Comparison of ENCODE assay signal across 10 cellular contexts in genomic region chr3:126524429-126524988, GRCh38. TPM values are rescaled to one million over a fixed set of nuclear protein-coding genes. Genes with fewer than 3 reads are reported as not detected.
A peak's percentile ranks its signal among the peaks of the same experiment; 100 is the strongest.
DNase-seq lines count a peak whose midpoint lies in the region; ATAC-seq, FAIRE-seq and TF ChIP-seq lines count a peak whose summit lies in the region.
"Had no signal": no experiment of that assay in that cellular context is flagged by ENCODE, and none has a peak within 500 bp of the region (broad histone marks: within the 10 kb centered on the region; RNA-seq: fewer than 3 reads in every experiment).

No MANE protein-coding gene starts in this region.

- H2AFZ ChIP-seq in astrocyte (ENCODE audit: low read depth, low read length), result no peak overlapping the region

- H3K36me3 ChIP-seq in astrocyte (ENCODE audit: insufficient read depth, low read length) (no peaks in the 10 kb centered on the region), stomach smooth muscle (ENCODE audit: control insufficient read depth in 2 of 2, insufficient read depth in 2 of 2, low read length in 2 of 2) (no peaks in the 10 kb centered on the region)

- no peaks in the 10 kb centered on the region for H3K4me1 Mint-ChIP-seq in astrocyte (ENCODE audit: low read depth, unreplicated experiment)
- H3K4me1 Mint-ChIP-seq: activated B cell treated with CpG ODN at 0.5 μM for 24 hours had no signal

- DNase-seq in DMS79 treated with DMSO at 0.1 percent for 48 hours (lab: John Stamatoyannopoulos, UW) (peak; percentile 42), DMS79 (lab: John Stamatoyannopoulos, UW) (no peak), astrocyte (ENCODE audit: low read depth) (no peak), left colon (peak in 1 of 2 donors; percentile 39), GM20000 (ENCODE audit: low spot score) (no peak), DMS 273 treated with DMSO at 0.1 percent for 48 hours (lab: John Stamatoyannopoulos, UW) (no peak)
- DNase-seq: activated B cell treated with CpG ODN at 0.5 μM for 24 hours had no signal

- H3K27ac ChIP-seq in astrocyte (ENCODE audit: low read depth, low read length) (no peak overlapping the region), stomach smooth muscle (ENCODE audit: low read length) (no peak overlapping the region)

- no peaks in the 10 kb centered on the region for H3K79me2 ChIP-seq in astrocyte (ENCODE audit: insufficient read depth, low read length)

- TF ChIP-seq CTCF in astrocyte (IDR thresholded peaks at IDR 0.05; ENCODE audit: insufficient read depth, low read depth, low read length), result no peak
- no peak for TF ChIP-seq CTCF in GM20000 (IDR thresholded peaks at IDR 0.05; ENCODE audit: extremely low read depth, missing control alignments)

- H3K27me3 Mint-ChIP-seq in astrocyte (ENCODE audit: low read depth, unreplicated experiment), result peaks cover 74% of the 10 kb centered on the region

- no peak overlapping the region for H3K9ac ChIP-seq in astrocyte (ENCODE audit: low read length)
- H3K9ac ChIP-seq in stomach smooth muscle (ENCODE audit: low read length in 2 of 2), result no peak overlapping the region

- H3K4me3 Mint-ChIP-seq in astrocyte (ENCODE audit: unreplicated experiment), result no peak overlapping the region
- H3K4me3 Mint-ChIP-seq: activated B cell treated with CpG ODN at 0.5 μM for 24 hours had no signal

- peaks cover 1% of the 10 kb centered on the region for H3K36me3 Mint-ChIP-seq in astrocyte (ENCODE audit: low read depth, unreplicated experiment)

- intact Hi-C loops in left colon (cut with DNase I, micrococcal nuclease), result loop anchor here in 1 of 2 donors (10.0 kb wide), 1 partner anchor 1020 kb away; no protein-coding TSS in a partner anchor

- no peak overlapping the region for H3K27ac Mint-ChIP-seq in astrocyte (ENCODE audit: unreplicated experiment)
- H3K27ac Mint-ChIP-seq: activated B cell treated with CpG ODN at 0.5 μM for 24 hours had no signal

- H3K27me3 ChIP-seq in astrocyte (ENCODE audit: insufficient read depth, low read length) (peaks cover 20% of the 10 kb centered on the region), stomach smooth muscle (ENCODE audit: control insufficient read depth in 1 of 2, insufficient read depth in 2 of 2, low read length in 2 of 2) (peaks cover 21 to 22% of the 10 kb centered on the region in 2 donors)

- peak overlapping the region; percentile 77 for H3K4me2 ChIP-seq in astrocyte (ENCODE audit: low read length)

- peak overlapping the region; percentile 28 for H3K4me3 ChIP-seq in astrocyte (ENCODE audit: insufficient read depth, low read depth, low read length)
- peak overlapping the region; percentile 43 to 58 for H3K4me3 ChIP-seq in stomach smooth muscle (ENCODE audit: low read length in 2 of 2)

- no peaks in the 10 kb centered on the region for H4K20me1 ChIP-seq in astrocyte (ENCODE audit: insufficient read depth, low read length)

- H3K4me1 ChIP-seq in astrocyte (ENCODE audit: insufficient read depth, low read length) (peaks cover 7% of the 10 kb centered on the region), stomach smooth muscle (ENCODE audit: control insufficient read depth, insufficient read depth, low read length) (peaks cover 9% of the 10 kb centered on the region)

- no peak for FAIRE-seq in astrocyte (lab: Jason Lieb, UNC)
- FAIRE-seq: A204.1 had no signal

- ATAC-seq in left colon (peak; percentile 25), GM19035 (IDR thresholded peaks at IDR 0.05; ENCODE audit: unreplicated experiment) (no peak)

- H3K9me3 ChIP-seq in astrocyte (ENCODE audit: insufficient read depth, low read depth, low read length) (no peaks in the 10 kb centered on the region), stomach smooth muscle (ENCODE audit: control insufficient read depth in 2 of 2, low read length in 2 of 2) (no peaks in the 10 kb centered on the region)

- H3K9me3 Mint-ChIP-seq in astrocyte (ENCODE audit: unreplicated experiment), result no peaks in the 10 kb centered on the region
- H3K9me3 Mint-ChIP-seq: activated B cell treated with CpG ODN at 0.5 μM for 24 hours had no signal

RNA-seq across cellular contexts. Expression of gene CHST13, which starts 0.6 kb away (rescaled TPM):
- not detected in 2 replicates for total RNA-seq in astrocyte
- 1 to 10 TPM; 1.8 to 4.3 TPM for total RNA-seq in left colon
- total RNA-seq: activated B cell treated with CpG ODN at 0.5 μM for 24 hours had no signal

RNA-seq across cellular contexts. Expression of gene UROC1, which starts 6.9 kb away (rescaled TPM):
- not detected in 2 replicates for total RNA-seq in astrocyte
- not detected for total RNA-seq in left colon
- total RNA-seq: activated B cell treated with CpG ODN at 0.5 μM for 24 hours had no signal

RNA-seq across cellular contexts. Expression of gene C3orf22, which starts 34.2 kb away (rescaled TPM):
- total RNA-seq in astrocyte (not detected in 2 replicates), left colon (not detected)
- total RNA-seq: activated B cell treated with CpG ODN at 0.5 μM for 24 hours had no signal

RNA-seq across cellular contexts. Expression of gene ZXDC, which starts 48.8 kb away (rescaled TPM):
- 19.6 and 21.6 TPM in 2 replicates for total RNA-seq in astrocyte
- 10 to 100 TPM; 25.7 to 30.2 TPM for total RNA-seq in left colon
